Comparison of ENCODE assay signal across 8 cellular contexts in genomic region chr5:155728146-155728856, GRCh38.
DNase-seq lines count a peak whose midpoint lies in the region; ATAC-seq and TF ChIP-seq lines count a peak whose summit lies in the region.

No MANE protein-coding gene starts in this region.

- no peak for TF ChIP-seq RAD21 in IMR-90 (IDR thresholded peaks at IDR 0.05; ENCODE audit: low read length)

- H2AK5ac ChIP-seq in IMR-90 (ENCODE audit: low read depth, low read length) = no peak overlapping the region

- no peak overlapping the region for H2BK5ac ChIP-seq in IMR-90 (ENCODE audit: low read depth, low read length, poor library complexity, severe bottlenecking)

- no peaks in the 10 kb centered on the region for H3K9me1 ChIP-seq in IMR-90 (ENCODE audit: insufficient read depth, low read length)

- no peak overlapping the region for H2BK20ac ChIP-seq in IMR-90 (ENCODE audit: low read depth, low read length)

- CTCF ChIA-PET in IMR-90 (lab: Yijun Ruan, JAX) = no interaction called here

- no peaks in the 10 kb centered on the region for H4K20me1 ChIP-seq in IMR-90 (ENCODE audit: insufficient read depth, low read length)

- H3K9me3 ChIP-seq in IMR-90 (ENCODE audit: control insufficient read depth, insufficient read depth, low read length) = no peaks in the 10 kb centered on the region
- no peaks in the 10 kb centered on the region for H3K9me3 ChIP-seq in right cardiac atrium (ENCODE audit: control insufficient read depth, low read length)

- no peak for TF ChIP-seq CTCF in IMR-90 (conservative IDR thresholded peaks at IDR 0.05; ENCODE audit: low read depth, low read length)

- H2AK9ac ChIP-seq in IMR-90 (replicated peaks; ENCODE audit: low read depth, low read length, poor library complexity) = no peak overlapping the region

- H3K27ac ChIP-seq in IMR-90 (ENCODE audit: insufficient read depth, low read length) (no peak overlapping the region), right cardiac atrium (ENCODE audit: low read length) (peak overlapping the region; percentile 44)

- no peaks in the 10 kb centered on the region for H3K36me3 ChIP-seq in IMR-90 (ENCODE audit: control insufficient read depth, insufficient read depth, low read length)

- H3K4me2 ChIP-seq in IMR-90 (ENCODE audit: low read depth, low read length) = peak overlapping the region; percentile 74; the same call in 1 of the 2 replicates

- peak; percentile 16 for DNase-seq in IMR-90
- peak in 57 of 58 donors; percentile 16 to 85 (median 54) for DNase-seq in anterior cingulate cortex (lab: John Stamatoyannopoulos, UW)
- peak; percentile 66 to 84 (median 83) for DNase-seq in right cardiac atrium
- DNase-seq in posterior cingulate gyrus = peak; percentile 41 to 93 (median 60)
- no peak for DNase-seq in GF-D8 (lab: John Stamatoyannopoulos, UW)
- no peak for DNase-seq in SW 1271 (lab: John Stamatoyannopoulos, UW)

- intact Hi-C loops in IMR-90 (cut with micrococcal nuclease) = loop anchor here (10.0 kb wide), 3 partner anchors 516 to 1096 kb away; partner anchors contain the start of gene SGCD
- intact Hi-C loops in right cardiac atrium (cut with DNase I) = loop anchor here in 1 of 4 donors (10.0 kb wide), 1 partner anchor 594 kb away; no protein-coding TSS in a partner anchor
- intact Hi-C loops in posterior cingulate gyrus (cut with DNase I) = no loop called here

- dilution Hi-C loops in IMR-90 (cut with HindIII; ENCODE audit: low sequenced_read_pairs, unreplicated experiment) = no loop called here

- H3K27me3 ChIP-seq in IMR-90 (ENCODE audit: control insufficient read depth, insufficient read depth, low read length) (peaks cover 27% of the 10 kb centered on the region), right cardiac atrium (ENCODE audit: control insufficient read depth, insufficient read depth) (no peaks in the 10 kb centered on the region)

- 6% methylated on average over 37 of the region's 83 CpGs; no CpG with 5 or more reads in 1 of the 2 experiments for WGBS in IMR-90 (ENCODE audit: extremely low coverage in 2 of 2, insufficient read length in 1 of 2), 2 experiments
- WGBS in right cardiac atrium = 1% methylated on average over 83 of the region's 83 CpGs

- no peaks in the 10 kb centered on the region for H3K4me1 ChIP-seq in IMR-90 (ENCODE audit: control insufficient read depth, insufficient read depth, low read length)
- H3K4me1 ChIP-seq in right cardiac atrium (ENCODE audit: control insufficient read depth, insufficient read depth, low read length) = peaks cover 3% of the 10 kb centered on the region

- in situ Hi-C loops in IMR-90 (cut with MboI; ENCODE audit: low sequenced_read_pairs) = no loop called here

- POLR2A ChIA-PET in IMR-90 (lab: Charles Lee; ENCODE audit: unreplicated experiment) = no interaction called here

- TF ChIP-seq POLR2A in IMR-90 (IDR thresholded peaks at IDR 0.05; ENCODE audit: low read depth, low read length) = no peak

- H4K91ac ChIP-seq in IMR-90 (ENCODE audit: insufficient read depth, low read depth, low read length) = no peak overlapping the region

- H4K8ac ChIP-seq in IMR-90 (ENCODE audit: low read depth in 2 of 2, low read length in 2 of 2) = no peak overlapping the region

- no peak overlapping the region for H3K23ac ChIP-seq in IMR-90 (ENCODE audit: low read depth, low read length)

- H2BK120ac ChIP-seq in IMR-90 (ENCODE audit: low read depth, low read length) = no peak overlapping the region

- no TSS peak for BruUV-seq in IMR-90 (replicated peaks; lab: Mats Ljungman, UMichigan)

- peak overlapping the region; percentile 19 for H2AFZ ChIP-seq in IMR-90 (replicated peaks; ENCODE audit: low read length, poor library complexity)

- H3K4me3 ChIP-seq in IMR-90 (ENCODE audit: insufficient read depth, low read depth, low read length) = peak overlapping the region; percentile 37
- peak overlapping the region; percentile 52 for H3K4me3 ChIP-seq in right cardiac atrium (ENCODE audit: low read length)

- H3K9ac ChIP-seq in IMR-90 (ENCODE audit: low read depth, low read length) = no peak overlapping the region

- no peak overlapping the region for H3K4ac ChIP-seq in IMR-90 (ENCODE audit: low read depth, low read length)

- no peaks in the 10 kb centered on the region for H3K79me1 ChIP-seq in IMR-90 (ENCODE audit: low read depth in 1 of 2, low read length in 2 of 2)

- H3K14ac ChIP-seq in IMR-90 (replicated peaks; ENCODE audit: low read depth, low read length) = no peak overlapping the region

- ATAC-seq in IMR-90 (ENCODE audit: low read depth) (peak; percentile 87), right cardiac atrium (peak; percentile 80 to 81), GM19455 (IDR thresholded peaks at IDR 0.05; ENCODE audit: unreplicated experiment) (no peak), GM21367 (IDR thresholded peaks at IDR 0.05; ENCODE audit: unreplicated experiment) (no peak)

- no peak overlapping the region for H2BK15ac ChIP-seq in IMR-90 (ENCODE audit: low read depth, low read length)

- no peak overlapping the region for H4K5ac ChIP-seq in IMR-90 (ENCODE audit: low read depth, low read length)

- H3K56ac ChIP-seq in IMR-90 (ENCODE audit: extremely low read depth, insufficient read depth, low read length) = no peak overlapping the region

- no peak overlapping the region for H3K18ac ChIP-seq in IMR-90 (ENCODE audit: low read depth, low read length)

TF ChIP-seq in IMR-90, 13 proteins besides CTCF, POLR2A, EP300 and RAD21:
- TF ChIP-seq MAFK (IDR thresholded peaks at IDR 0.05; ENCODE audit: low read depth, low read length) (no peak), RCOR1 (IDR thresholded peaks at IDR 0.05; ENCODE audit: insufficient replicate concordance, low read length) (no peak), FOS (IDR thresholded peaks at IDR 0.05; ENCODE audit: low read depth, low read length) (no peak), ELK1 (IDR thresholded peaks at IDR 0.05; ENCODE audit: borderline replicate concordance, low read depth, low read length) (no peak), NFE2L2 (IDR thresholded peaks at IDR 0.05; ENCODE audit: low read depth, low read length) (no peak), CEBPB (IDR thresholded peaks at IDR 0.05; ENCODE audit: low read depth, low read length) (no peak)

Comparison
In these comparisons a context has a peak if more than half of its experiments do, and no peak if none do; other contexts are left out.
1. ATAC-seq: peak in IMR-90 (single experiment) and right cardiac atrium (2 of 2); none in GM19455 (single experiment) and GM21367 (single experiment).
2. DNase-seq: peak in IMR-90 (single experiment), anterior cingulate cortex (57 of 58), right cardiac atrium (3 of 3) and posterior cingulate gyrus (10 of 10); none in GF-D8 (single experiment) and SW 1271 (0 of 2).